Comparison of ENCODE assay signal across 9 cellular contexts in the genomic region with DNA sequence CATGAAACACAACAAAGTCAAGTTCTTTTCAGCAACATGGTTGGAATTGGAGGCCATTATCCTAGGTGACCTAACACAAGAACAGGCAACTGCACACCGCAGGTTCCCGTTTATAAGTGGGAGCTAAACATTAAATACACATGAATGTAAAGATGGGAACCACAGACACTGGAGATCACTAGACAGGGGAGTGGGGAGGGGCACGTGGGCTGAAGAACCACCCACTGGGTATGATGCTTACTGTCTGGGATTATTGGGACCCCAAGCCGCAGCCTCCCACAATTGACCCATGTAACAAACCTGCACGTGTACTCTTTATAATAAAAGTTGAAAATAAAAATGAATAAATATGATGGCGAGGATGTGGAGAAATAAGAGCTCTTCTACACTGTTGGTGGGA. TPM values are rescaled to one million over a fixed set of nuclear protein-coding genes. Genes with fewer than 3 reads are reported as not detected.
"Had no signal": no experiment of that assay in that cellular context is flagged by ENCODE, and none has a peak within 500 bp of the region (broad histone marks: within the 10 kb centered on the region; RNA-seq: fewer than 3 reads in every experiment).

No MANE protein-coding gene starts in this region.

- H3K4me3 ChIP-seq: GM23248, HAP-1, K562 had no signal

- H3K4me3 Mint-ChIP-seq: HFFc6 had no signal

- H3K4me1 ChIP-seq: HAP-1 had no signal

- H3K27ac Mint-ChIP-seq: HFFc6 had no signal

- FAIRE-seq: HTR-8/SVneo, K562 had no signal

- H3K9me3 Mint-ChIP-seq: HFFc6 had no signal

- H3K27ac ChIP-seq: GM23248 had no signal

- H3K36me3 ChIP-seq: HAP-1 had no signal

- H3K9ac ChIP-seq: GM23248 had no signal

- DNase-seq: GOT3, H7, IMR-90 had no signal

- H3K9me3 ChIP-seq: HAP-1 had no signal

- H2AFZ ChIP-seq: GM23248 had no signal

RNA-seq across cellular contexts. Expression of a gene that starts 8.6 kb away (rescaled TPM):
- total RNA-seq: H4, H7, K562 had no signal

RNA-seq across cellular contexts. Expression of a gene that starts 10.3 kb away (rescaled TPM):
- total RNA-seq: H7 had no signal

RNA-seq across cellular contexts. Expression of a gene that starts 33.6 kb away (rescaled TPM):
- total RNA-seq: H4, H7, IMR-90, K562 had no signal
- polyA plus RNA-seq: IMR-90, K562 had no signal
